ENCODE assay signal across 38 cellular contexts in genomic region chr1:65231718-65232330, GRCh38.
DNase-seq lines count a peak whose midpoint lies in the region; ATAC-seq, FAIRE-seq and TF ChIP-seq lines count a peak whose summit lies in the region.
"Had no signal": no experiment of that assay in that cellular context is flagged by ENCODE, and none has a peak within 500 bp of the region (broad histone marks: within the 10 kb centered on the region; RNA-seq: fewer than 3 reads in every experiment).

No MANE protein-coding gene starts in this region.

- intact Hi-C loops in PC-3 (cut with micrococcal nuclease) (no loop called here), HepG2 (cut with micrococcal nuclease; ENCODE audit: unreplicated experiment) (no loop called here)
- intact Hi-C loops in activated T-helper 2 cell treated with anti-CD3 and anti-CD28 coated beads, Interferon-gamma antibody, Interleukin-2, Interleukin-4, amounts not matched to agents 10 μg/mL and 5 μg/mL and 100 μg/mL, durations not matched to agents 14 hours and 24 hours and 36 hours (cut with micrococcal nuclease) = loop anchor here (1.0 to 10.0 kb wide), 11 partner anchors 18 to 1140 kb away; partner anchors contain the start of genes LEPR and LEPROT

- no peaks in the 10 kb centered on the region for H3K27me3 ChIP-seq in PC-3 (ENCODE audit: low read length)
- no peaks in the 10 kb centered on the region for H3K27me3 ChIP-seq in smooth muscle cell (ENCODE audit: low read depth)
- no peaks in the 10 kb centered on the region for H3K27me3 ChIP-seq in HepG2 (ENCODE audit: control insufficient read depth in 1 of 2, insufficient read depth in 2 of 2, low read length in 2 of 2)
- H3K27me3 ChIP-seq: body of pancreas, foreskin keratinocyte, heart left ventricle, MG63, right lobe of liver, upper lobe of left lung had no signal

- H3F3A ChIP-seq in PC-3 (ENCODE audit: low read length, unreplicated experiment) = no peaks in the 10 kb centered on the region
- peaks cover 14% of the 10 kb centered on the region for H3F3A ChIP-seq in smooth muscle cell (ENCODE audit: low read depth)

- H3K79me2 ChIP-seq in PC-3 (ENCODE audit: low read length) (no peaks in the 10 kb centered on the region), smooth muscle cell (ENCODE audit: low read depth) (no peaks in the 10 kb centered on the region), HepG2 (ENCODE audit: insufficient read depth, low read length) (no peaks in the 10 kb centered on the region)

- H3K9me2 ChIP-seq in PC-3 (replicated peaks; ENCODE audit: low read length) = no peaks in the 10 kb centered on the region

- DNase-seq in activated T-cell treated with anti-CD3 and anti-CD28 coated beads, Interleukin-2, amount 50 U/mL, for 24 hours = no peak
- DNase-seq in activated T-cell treated with anti-CD3 and anti-CD28 coated beads, Interleukin-2, amount 50 U/mL, for 4 hours = no peak
- DNase-seq in PC-3 (peak; percentile 12), smooth muscle cell (lab: John Stamatoyannopoulos, UW; ENCODE audit: unreplicated experiment) (no peak), HepG2 (ENCODE audit: low spot score) (no peak), T-helper 9 cell (no peak), NCI-H2196 treated with DMSO at 0.1 percent for 48 hours (lab: John Stamatoyannopoulos, UW; ENCODE audit: unreplicated experiment) (no peak)
- no peak for DNase-seq in activated T-helper 2 cell treated with anti-CD3 and anti-CD28 coated beads, Interferon-gamma antibody, Interleukin-2, Interleukin-4, amounts not matched to agents 10 μg/mL and 5 μg/mL and 100 μg/mL, durations not matched to agents 14 hours and 24 hours and 36 hours (ENCODE audit: low spot score)
- DNase-seq: activated naive CD4-positive, alpha-beta T cell treated with anti-CD3 and anti-CD28 coated beads for 36 hours; activated T-cell treated with anti-CD3 and anti-CD28 coated beads, Interleukin-2, amount 50 U/mL, for 1 hour; body of pancreas; Caco-2; dermis blood vessel endothelial cell; DND-41; endodermal cell; foreskin keratinocyte; heart left ventricle; left ventricle myocardium inferior; MG63; naive thymus-derived CD4-positive, alpha-beta T cell; NCI-H1105; NCI-H187; NCI-H2171; NCI-H510A; nucleus accumbens; right lobe of liver; stimulated activated CD4-positive, alpha-beta T cell treated with anti-CD3 and anti-CD28 coated beads, Interleukin-15, amount 100 ng/mL, for 24 hours; upper lobe of left lung had no signal

- ATAC-seq in activated T-cell treated with anti-CD3 and anti-CD28 coated beads, Interleukin-2, amount 50 U/mL, for 4 hours = no peak
- ATAC-seq in PC-3 = peak; percentile 33; the same call in 1 of the 2 replicates
- ATAC-seq in HepG2 = no peak
- ATAC-seq: body of pancreas; esophagus mucosa; foreskin keratinocyte; naive thymus-derived CD4-positive, alpha-beta T cell; stimulated activated memory B cell treated with anti-CD40 and anti-IgM and Interleukin-4, amounts not matched to agents 10 μg/mL and 1 μg/mL and 100 μg/mL, for 72 hours had no signal

- TF ChIP-seq CTCF in PC-3 (conservative IDR thresholded peaks at IDR 0.05; ENCODE audit: low read depth, low read length) (no peak), smooth muscle cell (IDR thresholded peaks at IDR 0.05; ENCODE audit: borderline replicate concordance, insufficient read depth, poor library complexity, severe bottlenecking) (no peak), HepG2 (CRISPR knock-in tag; IDR thresholded peaks at IDR 0.05) (no peak)

- WGBS in smooth muscle cell (ENCODE audit: low lambda C conversion rate) = 44% methylated on average over 4 of the region's 4 CpGs
- 90% methylated on average over 4 of the region's 4 CpGs for WGBS in HepG2 (ENCODE audit: low lambda C conversion rate)

- no peak for FAIRE-seq in HepG2 (lab: Jason Lieb, UNC)
- FAIRE-seq: H1, keratinocyte, TTC549 had no signal

- H3K4me2 ChIP-seq in PC-3 (ENCODE audit: low read length) (no peak overlapping the region), smooth muscle cell (peak overlapping the region; percentile 48), HepG2 (ENCODE audit: low read depth, low read length) (no peak overlapping the region)

- no peaks in the 10 kb centered on the region for H3K36me3 Mint-ChIP-seq in activated T-cell treated with anti-CD3 and anti-CD28 coated beads, Interleukin-2, amount 50 U/mL, for 24 hours (ENCODE audit: low read depth)
- H3K36me3 Mint-ChIP-seq in activated T-cell treated with anti-CD3 and anti-CD28 coated beads, Interleukin-2, amount 50 U/mL, for 4 hours (ENCODE audit: insufficient read depth) = no peaks in the 10 kb centered on the region
- peaks cover 25% of the 10 kb centered on the region for H3K36me3 Mint-ChIP-seq in activated T-helper 2 cell treated with anti-CD3 and anti-CD28 coated beads, Interferon-gamma antibody, Interleukin-2, Interleukin-4, amounts not matched to agents 10 μg/mL and 5 μg/mL and 100 μg/mL, durations not matched to agents 14 hours and 24 hours and 36 hours (ENCODE audit: low read depth)

- TF ChIP-seq POLR2A in HepG2 (IDR thresholded peaks at IDR 0.05; ENCODE audit: insufficient read depth in 1 of 2, low read depth in 2 of 2, low read length in 2 of 2) = no peak

- no peak overlapping the region for H3K4me3 Mint-ChIP-seq in activated T-cell treated with anti-CD3 and anti-CD28 coated beads, Interleukin-2, amount 50 U/mL, for 24 hours
- H3K4me3 Mint-ChIP-seq in activated T-cell treated with anti-CD3 and anti-CD28 coated beads, Interleukin-2, amount 50 U/mL, for 4 hours = no peak overlapping the region
- H3K4me3 Mint-ChIP-seq in activated T-helper 2 cell treated with anti-CD3 and anti-CD28 coated beads, Interferon-gamma antibody, Interleukin-2, Interleukin-4, amounts not matched to agents 10 μg/mL and 5 μg/mL and 100 μg/mL, durations not matched to agents 14 hours and 24 hours and 36 hours (ENCODE audit: low read depth) = no peak overlapping the region
- H3K4me3 Mint-ChIP-seq: activated naive CD4-positive, alpha-beta T cell treated with anti-CD3 and anti-CD28 coated beads for 36 hours; central memory CD8-positive, alpha-beta T cell; endodermal cell; mesothelial cell of epicardium; stimulated activated memory B cell treated with anti-CD40 and anti-IgM and Interleukin-4, amounts not matched to agents 10 μg/mL and 1 μg/mL and 100 μg/mL, for 72 hours had no signal

- POLR2A ChIA-PET in PC-3 (lab: Charles Lee; ENCODE audit: unreplicated experiment) (interaction anchor here (0.6 kb wide), 1 partner anchor 24 kb away, joined by 4 read pairs; no protein-coding TSS in a partner anchor), HepG2 (lab: Yijun Ruan, JAX) (no interaction called here)

- in situ Hi-C loops in HepG2 (cut with HindIII; ENCODE audit: extremely low pct_ligation_motif_present, low pct_unique_long_range_greater_than_20kb) = no loop called here

- H4K20me1 ChIP-seq in PC-3 (ENCODE audit: low read length) (no peaks in the 10 kb centered on the region), smooth muscle cell (ENCODE audit: low read depth) (peaks cover 3% of the 10 kb centered on the region), HepG2 (ENCODE audit: insufficient read depth, low read length) (no peaks in the 10 kb centered on the region)

- TF ChIP-seq EP300 in HepG2 (IDR thresholded peaks at IDR 0.05; ENCODE audit: low read depth in 2 of 2, low read length in 2 of 2) = no peak
- no peak for TF ChIP-seq EP300 in HepG2 (CRISPR knock-in tag; IDR thresholded peaks at IDR 0.05; ENCODE audit: borderline replicate concordance)

- CTCF ChIA-PET in PC-3 (lab: Charles Lee) (interaction anchor here (0.6 kb wide), 1 partner anchor 456 kb away, joined by 3 read pairs; no protein-coding TSS in a partner anchor), HepG2 (lab: Yijun Ruan, JAX; ENCODE audit: low intra/inter-chr PET ratio, low total read pairs) (no interaction called here)

- peaks cover 23% of the 10 kb centered on the region for H3K4me1 Mint-ChIP-seq in activated T-cell treated with anti-CD3 and anti-CD28 coated beads, Interleukin-2, amount 50 U/mL, for 24 hours (ENCODE audit: low read depth)
- peaks cover 4% of the 10 kb centered on the region for H3K4me1 Mint-ChIP-seq in activated T-cell treated with anti-CD3 and anti-CD28 coated beads, Interleukin-2, amount 50 U/mL, for 4 hours (ENCODE audit: low read depth)
- H3K4me1 Mint-ChIP-seq in activated T-helper 2 cell treated with anti-CD3 and anti-CD28 coated beads, Interferon-gamma antibody, Interleukin-2, Interleukin-4, amounts not matched to agents 10 μg/mL and 5 μg/mL and 100 μg/mL, durations not matched to agents 14 hours and 24 hours and 36 hours (ENCODE audit: low read depth) = peaks cover 34% of the 10 kb centered on the region
- H3K4me1 Mint-ChIP-seq: central memory CD8-positive, alpha-beta T cell; stimulated activated memory B cell treated with anti-CD40 and anti-IgM and Interleukin-4, amounts not matched to agents 10 μg/mL and 1 μg/mL and 100 μg/mL, for 72 hours had no signal

- peaks cover 3% of the 10 kb centered on the region for H3K9me3 Mint-ChIP-seq in activated T-cell treated with anti-CD3 and anti-CD28 coated beads, Interleukin-2, amount 50 U/mL, for 24 hours
- peaks cover 8% of the 10 kb centered on the region for H3K9me3 Mint-ChIP-seq in activated T-cell treated with anti-CD3 and anti-CD28 coated beads, Interleukin-2, amount 50 U/mL, for 4 hours
- peaks cover 9% of the 10 kb centered on the region for H3K9me3 Mint-ChIP-seq in activated T-helper 2 cell treated with anti-CD3 and anti-CD28 coated beads, Interferon-gamma antibody, Interleukin-2, Interleukin-4, amounts not matched to agents 10 μg/mL and 5 μg/mL and 100 μg/mL, durations not matched to agents 14 hours and 24 hours and 36 hours
- H3K9me3 Mint-ChIP-seq: central memory CD8-positive, alpha-beta T cell had no signal

- no peak overlapping the region for H3K27ac ChIP-seq in PC-3 (ENCODE audit: low read length)
- peak overlapping the region; percentile 57 for H3K27ac ChIP-seq in smooth muscle cell (ENCODE audit: low read depth)
- H3K27ac ChIP-seq in HepG2 (ENCODE audit: extremely low read length, insufficient read depth, low read length) = no peak overlapping the region
- H3K27ac ChIP-seq: body of pancreas, C4-2B, foreskin keratinocyte, heart left ventricle, left ventricle myocardium inferior, prostate gland, right lobe of liver, RWPE1, upper lobe of left lung had no signal

- H3K27me3 Mint-ChIP-seq in activated T-cell treated with anti-CD3 and anti-CD28 coated beads, Interleukin-2, amount 50 U/mL, for 24 hours = peaks cover 11% of the 10 kb centered on the region
- H3K27me3 Mint-ChIP-seq in activated T-cell treated with anti-CD3 and anti-CD28 coated beads, Interleukin-2, amount 50 U/mL, for 4 hours (ENCODE audit: low read depth) = peaks cover 2% of the 10 kb centered on the region
- H3K27me3 Mint-ChIP-seq in activated T-helper 2 cell treated with anti-CD3 and anti-CD28 coated beads, Interferon-gamma antibody, Interleukin-2, Interleukin-4, amounts not matched to agents 10 μg/mL and 5 μg/mL and 100 μg/mL, durations not matched to agents 14 hours and 24 hours and 36 hours (ENCODE audit: low read depth) = peaks cover 2% of the 10 kb centered on the region

- H3K9me3 ChIP-seq in PC-3 (ENCODE audit: low read length) (no peaks in the 10 kb centered on the region), smooth muscle cell (replicated peaks; ENCODE audit: low read depth) (no peaks in the 10 kb centered on the region), HepG2 (ENCODE audit: low read length) (peaks cover 13% of the 10 kb centered on the region)
- H3K9me3 ChIP-seq: body of pancreas, Caco-2, prostate gland had no signal

- H3K4me3 ChIP-seq in PC-3 (ENCODE audit: low read length) (no peak overlapping the region), smooth muscle cell (no peak overlapping the region), HepG2 (replicated peaks in 1 of 3; ENCODE audit: insufficient read depth in 1 of 3, low read depth in 2 of 3, low read length in 3 of 3) (no peak overlapping the region)
- H3K4me3 ChIP-seq: body of pancreas, heart left ventricle, left ventricle myocardium inferior, MG63, prostate gland, right lobe of liver, upper lobe of left lung had no signal

- H2AFZ ChIP-seq in PC-3 (ENCODE audit: low read length) = no peak overlapping the region
- H2AFZ ChIP-seq in smooth muscle cell (ENCODE audit: low read depth) = no peak overlapping the region
- H2AFZ ChIP-seq in HepG2 (ENCODE audit: low read length) = no peak overlapping the region

- no peak for TF ChIP-seq RAD21 in HepG2 (CRISPR knock-in tag; IDR thresholded peaks at IDR 0.05)

- H3K27ac Mint-ChIP-seq in activated T-cell treated with anti-CD3 and anti-CD28 coated beads, Interleukin-2, amount 50 U/mL, for 24 hours = peak overlapping the region; percentile 47
- H3K27ac Mint-ChIP-seq in activated T-helper 2 cell treated with anti-CD3 and anti-CD28 coated beads, Interferon-gamma antibody, Interleukin-2, Interleukin-4, amounts not matched to agents 10 μg/mL and 5 μg/mL and 100 μg/mL, durations not matched to agents 14 hours and 24 hours and 36 hours = peak overlapping the region; percentile 79
- H3K27ac Mint-ChIP-seq: activated naive CD4-positive, alpha-beta T cell treated with anti-CD3 and anti-CD28 coated beads for 36 hours; endodermal cell; mesothelial cell of epicardium; stimulated activated memory B cell treated with anti-CD40 and anti-IgM and Interleukin-4, amounts not matched to agents 10 μg/mL and 1 μg/mL and 100 μg/mL, for 72 hours had no signal

- H3K4me1 ChIP-seq in PC-3 (ENCODE audit: insufficient read depth, low read length) = no peaks in the 10 kb centered on the region
- peaks cover 10% of the 10 kb centered on the region for H3K4me1 ChIP-seq in smooth muscle cell (ENCODE audit: low read depth)
- peaks cover 23% of the 10 kb centered on the region for H3K4me1 ChIP-seq in HepG2 (ENCODE audit: insufficient read depth, low read length)
- H3K4me1 ChIP-seq: body of pancreas, prostate gland, right lobe of liver, upper lobe of left lung had no signal

- H3K36me3 ChIP-seq in PC-3 (ENCODE audit: low read depth, low read length) = peaks cover 5% of the 10 kb centered on the region; the same call in 1 of the 2 replicates
- H3K36me3 ChIP-seq in smooth muscle cell (ENCODE audit: low read depth) = no peaks in the 10 kb centered on the region
- H3K36me3 ChIP-seq in HepG2 (replicated peaks in 1 of 2; ENCODE audit: control insufficient read depth in 1 of 2, insufficient read depth in 2 of 2, low read length in 2 of 2) = peaks cover 2 to 7% of the 10 kb centered on the region in 2 experiments; a peak in 2 of 5 replicates
- H3K36me3 ChIP-seq: left ventricle myocardium inferior, MG63, prostate gland, upper lobe of left lung had no signal

- H3K9ac ChIP-seq in PC-3 (ENCODE audit: low read length) = no peak overlapping the region
- no peak overlapping the region for H3K9ac ChIP-seq in smooth muscle cell (ENCODE audit: low read depth)
- H3K9ac ChIP-seq in HepG2 (ENCODE audit: insufficient read depth, low read depth, low read length) = no peak overlapping the region

- BruUV-seq in PC-3 (replicated peaks; lab: Mats Ljungman, UMichigan) (no TSS peak), HepG2 (replicated peaks; lab: Mats Ljungman, UMichigan) (no TSS peak)
